17 cellular contexts compared by ENCODE assay signal in genomic region chr12:105596731-105597130, GRCh38.
DNase-seq lines count a peak whose midpoint lies in the region; ATAC-seq and TF ChIP-seq lines count a peak whose summit lies in the region.
"Had no signal": no experiment of that assay in that cellular context is flagged by ENCODE, and none has a peak within 500 bp of the region (broad histone marks: within the 10 kb centered on the region; RNA-seq: fewer than 3 reads in every experiment).

No MANE protein-coding gene starts in this region.

- H3K27ac ChIP-seq in OCI-LY3 (ENCODE audit: low read length) (no peak overlapping the region; the same call in 1 of the 2 replicates), mammary epithelial cell (ENCODE audit: insufficient read depth, low read depth, low read length) (no peak overlapping the region), trophoblast cell (ENCODE audit: low read depth, low read length) (peak overlapping the region; percentile 51), psoas muscle (no peak overlapping the region)
- H3K27ac ChIP-seq: GM23248 had no signal

- H3K23ac ChIP-seq in trophoblast cell (ENCODE audit: low read length) = no peak overlapping the region

- H4K8ac ChIP-seq in trophoblast cell (ENCODE audit: low read depth, low read length) = no peak overlapping the region

- H2AFZ ChIP-seq in OCI-LY3 (ENCODE audit: low read depth, low read length) = no peak overlapping the region
- no peak overlapping the region for H2AFZ ChIP-seq in mammary epithelial cell (ENCODE audit: low read depth, low read length)
- no peak overlapping the region for H2AFZ ChIP-seq in trophoblast cell (ENCODE audit: insufficient read depth, low read length, poor library complexity)
- H2AFZ ChIP-seq: GM23248 had no signal

- H3K14ac ChIP-seq in trophoblast cell (ENCODE audit: low read length) = peak overlapping the region; percentile 74

- ATAC-seq in psoas muscle = no peak
- ATAC-seq: HCT116 had no signal

- no peak overlapping the region for H2AK5ac ChIP-seq in trophoblast cell (ENCODE audit: low read length)

- no peak overlapping the region for H2BK120ac ChIP-seq in trophoblast cell (ENCODE audit: insufficient read depth, low read length, poor library complexity)

- H4K20me1 ChIP-seq in OCI-LY3 (ENCODE audit: insufficient read depth, low read length) (no peaks in the 10 kb centered on the region), mammary epithelial cell (ENCODE audit: insufficient read depth, low read length) (no peaks in the 10 kb centered on the region)

- TF ChIP-seq CTCF in OCI-LY3 (IDR thresholded peaks at IDR 0.05; ENCODE audit: low read depth, low read length) (no peak), mammary epithelial cell (conservative IDR thresholded peaks at IDR 0.05 in 1 of 2, IDR thresholded peaks at IDR 0.05 in 1 of 2; ENCODE audit: extremely low read depth in 1 of 2, insufficient read depth in 1 of 2, low read depth in 1 of 2, low read length in 2 of 2) (no peak), epithelial cell of esophagus (IDR thresholded peaks at IDR 0.05; ENCODE audit: insufficient read depth, low read depth, low read length, missing control alignments) (no peak), psoas muscle (IDR thresholded peaks at IDR 0.05) (no peak)

- H4K12ac ChIP-seq in trophoblast cell (ENCODE audit: low read depth, low read length) = peak overlapping the region; percentile 59

- CTCF ChIA-PET in mammary epithelial cell (lab: Charles Lee; ENCODE audit: low non-redundant PET) = no interaction called here

- intact Hi-C loops in mammary epithelial cell (cut with micrococcal nuclease) = no loop called here
- intact Hi-C loops in psoas muscle (cut with DNase I) = no loop called here

- H3K4me3 ChIP-seq in OCI-LY3 (ENCODE audit: low read length) = no peak overlapping the region
- H3K4me3 ChIP-seq in mammary epithelial cell (replicated peaks in 1 of 3; ENCODE audit: insufficient read depth in 1 of 3, low read depth in 2 of 3, low read length in 3 of 3) = no peak overlapping the region
- H3K4me3 ChIP-seq in epithelial cell of esophagus (ENCODE audit: low read length) = no peak overlapping the region
- H3K4me3 ChIP-seq in trophoblast cell (ENCODE audit: low read depth, low read length) = no peak overlapping the region
- H3K4me3 ChIP-seq in psoas muscle = no peak overlapping the region
- H3K4me3 ChIP-seq: GM23248 had no signal

- in situ Hi-C loops in mammary epithelial cell (cut with MboI; ENCODE audit: low sequenced_read_pairs in 2 of 2) = no loop called here

- H4K91ac ChIP-seq in trophoblast cell (ENCODE audit: low read depth, low read length) = peak overlapping the region; percentile 57

- H3K9ac ChIP-seq in OCI-LY3 (ENCODE audit: low read length) (no peak overlapping the region), mammary epithelial cell (ENCODE audit: insufficient read depth, low read length) (no peak overlapping the region), trophoblast cell (ENCODE audit: low read length) (no peak overlapping the region)
- H3K9ac ChIP-seq: GM23248 had no signal

- dilution Hi-C loops in mammary epithelial cell (cut with HindIII; ENCODE audit: low sequenced_read_pairs) = no loop called here

- H3K79me2 ChIP-seq in OCI-LY3 (ENCODE audit: low read length) (no peaks in the 10 kb centered on the region), mammary epithelial cell (ENCODE audit: insufficient read depth, low read length) (no peaks in the 10 kb centered on the region), trophoblast cell (ENCODE audit: control insufficient read depth, insufficient read depth, low read length, poor library complexity) (peaks cover 2% of the 10 kb centered on the region)

- H3K27me3 ChIP-seq in OCI-LY3 (ENCODE audit: low read depth, low read length) = no peaks in the 10 kb centered on the region
- no peaks in the 10 kb centered on the region for H3K27me3 ChIP-seq in mammary epithelial cell (ENCODE audit: insufficient read depth, low read length)
- H3K27me3 ChIP-seq in trophoblast cell (ENCODE audit: insufficient read depth, low read length) = no peaks in the 10 kb centered on the region
- H3K27me3 ChIP-seq in psoas muscle (ENCODE audit: insufficient read depth in 3 of 3, low read length in 2 of 3) = no peaks in the 10 kb centered on the region

- peaks cover 15% of the 10 kb centered on the region for H3K79me1 ChIP-seq in trophoblast cell (ENCODE audit: low read length)

- DNase-seq in mammary epithelial cell (peak; percentile 20), epithelial cell of esophagus (ENCODE audit: low read depth) (peak; percentile 59), trophoblast cell (peak; percentile 34 to 80), psoas muscle (no peak), NK-92 (lab: John Stamatoyannopoulos, UW; ENCODE audit: unreplicated experiment) (no peak)
- DNase-seq in activated effector memory CD4-positive, alpha-beta T cell treated with Interleukin-2 at 50 U/mL for 16 hours = no peak
- DNase-seq: C1 segment of cervical spinal cord; Calu3; CD4-positive, alpha-beta memory T cell; COR-L47; DMS53; DMS79 treated with DMSO at 0.1 percent for 48 hours; GF-D8; GM23248; H7 had no signal

- BruUV-seq in mammary epithelial cell (replicated peaks; lab: Mats Ljungman, UMichigan) = no TSS peak

- no peak overlapping the region for H3K4ac ChIP-seq in trophoblast cell (ENCODE audit: low read depth, low read length)

- no peak overlapping the region for H3K18ac ChIP-seq in trophoblast cell (ENCODE audit: low read length)

- H3K9me3 ChIP-seq in OCI-LY3 (ENCODE audit: insufficient read depth, low read length) (no peaks in the 10 kb centered on the region), mammary epithelial cell (replicated peaks; ENCODE audit: insufficient read depth, low read length) (no peaks in the 10 kb centered on the region), trophoblast cell (ENCODE audit: insufficient read depth, low read depth, low read length) (no peaks in the 10 kb centered on the region), psoas muscle (no peaks in the 10 kb centered on the region)

- 56% methylated on average over 2 of the region's 2 CpGs for WGBS in mammary epithelial cell (ENCODE audit: low coverage, missing lambda C conversion rate)
- no CpG with 5 or more reads among the region's 2 CpGs for WGBS in trophoblast cell (ENCODE audit: extremely low coverage, insufficient coverage, insufficient read length)
- WGBS in psoas muscle, 3 donors = 74 to 77% (median 74%) methylated on average over 2 of the region's 2 CpGs

- H3K4me1 ChIP-seq in OCI-LY3 (ENCODE audit: low read length) (peaks cover 18% of the 10 kb centered on the region), mammary epithelial cell (ENCODE audit: insufficient read depth, low read length) (no peaks in the 10 kb centered on the region), trophoblast cell (ENCODE audit: control insufficient read depth in 1 of 2, insufficient read depth in 2 of 2, low read length in 2 of 2) (peaks cover 14 to 21% of the 10 kb centered on the region in 2 experiments), psoas muscle (no peaks in the 10 kb centered on the region)

- peak overlapping the region; percentile 54 for H2BK12ac ChIP-seq in trophoblast cell (ENCODE audit: low read length)

- peak overlapping the region; percentile 48 for H3K4me2 ChIP-seq in OCI-LY3 (ENCODE audit: low read length)
- H3K4me2 ChIP-seq in mammary epithelial cell (ENCODE audit: insufficient read depth, low read depth, low read length) = no peak overlapping the region
- no peak overlapping the region for H3K4me2 ChIP-seq in trophoblast cell (ENCODE audit: low read length)

- no peaks in the 10 kb centered on the region for H3K36me3 ChIP-seq in OCI-LY3 (replicated peaks; ENCODE audit: low read depth, low read length)
- no peaks in the 10 kb centered on the region for H3K36me3 ChIP-seq in mammary epithelial cell (ENCODE audit: insufficient read depth, low read length)
- H3K36me3 ChIP-seq in trophoblast cell (ENCODE audit: control insufficient read depth in 1 of 2, insufficient read depth in 2 of 2, low read length in 2 of 2) = no peaks in the 10 kb centered on the region
- H3K36me3 ChIP-seq in psoas muscle (ENCODE audit: insufficient read depth in 1 of 2, low read depth in 1 of 2) = no peaks in the 10 kb centered on the region

- peak overlapping the region; percentile 77 for H2BK5ac ChIP-seq in trophoblast cell (ENCODE audit: low read depth, low read length, poor library complexity)

Comparison
In these comparisons a context has a peak if more than half of its experiments do, and no peak if none do; other contexts are left out.
1. DNase-seq: peak in mammary epithelial cell (single experiment), epithelial cell of esophagus (single experiment) and trophoblast cell (2 of 2); none in psoas muscle (0 of 2), NK-92 (single experiment) and activated effector memory CD4-positive, alpha-beta T cell treated with Interleukin-2 at 50 U/mL for 16 hours (single experiment).